In the genomic region with DNA sequence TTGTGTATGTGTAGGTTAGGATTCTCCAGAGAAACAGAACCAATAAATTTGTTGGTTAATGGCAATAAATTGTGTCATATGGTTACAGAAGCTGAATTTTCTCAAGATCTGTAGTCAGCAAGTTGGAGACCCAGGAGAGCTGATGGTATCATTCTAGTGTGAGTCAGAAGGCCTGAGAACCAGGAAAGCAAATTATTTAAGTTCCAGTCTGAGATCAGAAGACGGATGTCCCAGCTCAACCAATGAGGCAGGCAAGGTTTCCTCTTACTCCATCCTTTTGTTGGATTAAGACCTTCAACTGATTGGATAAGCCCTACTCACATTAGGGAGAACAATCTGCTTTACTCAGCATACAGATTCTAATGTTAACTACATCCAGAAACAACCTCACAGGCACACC, we compare ENCODE assay signal across 21 cellular contexts.
"Had no signal": no experiment of that assay in that cellular context is flagged by ENCODE, and none has a peak within 500 bp of the region (broad histone marks: within the 10 kb centered on the region; RNA-seq: fewer than 3 reads in every experiment).

No MANE protein-coding gene starts in this region.

- ATAC-seq: activated naive CD4-positive, alpha-beta T cell treated with anti-CD3 and anti-CD28 coated beads, Interleukin-2, amount 50 U/mL, for 72 hours; activated T-helper 17 cell treated with anti-CD3 and anti-CD28 coated beads, Interleukin-2, amount 50 U/mL, for 72 hours; heart right ventricle; left lobe of liver; lower lobe of right lung; naive thymus-derived CD4-positive, alpha-beta T cell; WTC11 had no signal

- H3K27me3 ChIP-seq: adrenal gland, heart right ventricle, sigmoid colon, spleen, testis, vagina had no signal

- H3K36me3 ChIP-seq: adrenal gland, heart right ventricle, lower lobe of right lung, sigmoid colon, spleen, vagina had no signal

- H3K4me3 ChIP-seq: adrenal gland, heart right ventricle, lower lobe of right lung, sigmoid colon, spleen, testis, vagina had no signal

- FAIRE-seq: kidney had no signal

- DNase-seq: activated T-cell treated with anti-CD3 and anti-CD28 coated beads, Interleukin-2, amount 50 U/mL, for 24 hours; adrenal gland; caudate nucleus; dermis blood vessel endothelial cell; effector CD8-positive, alpha-beta T cell; heart right ventricle; kidney; lower lobe of right lung; naive thymus-derived CD4-positive, alpha-beta T cell; retina; sigmoid colon; spleen; stimulated activated CD4-positive, alpha-beta T cell treated with anti-CD3 and anti-CD28 coated beads, Interleukin-4, amount 100 ng/mL, for 1 hour; stimulated activated naive CD4-positive, alpha-beta T cell; T-helper 1 cell; testis had no signal
